In genomic region chr17:67718325-67718941, GRCh38 we compare ENCODE assay signal across 8 cellular contexts. TPM values are rescaled to one million over a fixed set of nuclear protein-coding genes. Genes with fewer than 3 reads are reported as not detected.
DNase-seq lines count a peak whose midpoint lies in the region; ATAC-seq and TF ChIP-seq lines count a peak whose summit lies in the region.

No MANE protein-coding gene starts in this region.

- CTCF ChIA-PET in activated CD8-positive, alpha-beta memory T cell treated with anti-CD3 and anti-CD28 coated beads, Interleukin-2, amount 10 ng/mL, durations not matched to agents 7 days and 5 days (lab: Charles Lee), result interaction anchor here (0.8 to 4.5 kb wide), 10 partner anchors 9 to 350 kb away, joined by 3 to 31 read pairs (median 5); partner anchors contain the start of gene BPTF

- H3K9me3 Mint-ChIP-seq in activated CD8-positive, alpha-beta memory T cell treated with anti-CD3 and anti-CD28 coated beads, Interleukin-2, amount 10 ng/mL, durations not matched to agents 7 days and 5 days (ENCODE audit: low read depth), result no peaks in the 10 kb centered on the region

- TF ChIP-seq EP300 in ovary (IDR thresholded peaks at IDR 0.05), result no peak

- H3K36me3 ChIP-seq in KOPT-K1 (ENCODE audit: insufficient read depth, low read length) (peaks cover 43% of the 10 kb centered on the region), ovary (no peaks in the 10 kb centered on the region)

- H3K4me1 Mint-ChIP-seq in activated CD8-positive, alpha-beta memory T cell treated with anti-CD3 and anti-CD28 coated beads, Interleukin-2, amount 10 ng/mL, durations not matched to agents 7 days and 5 days, result peaks cover 32% of the 10 kb centered on the region

- 0 to 1% (median 1%) methylated on average over 16 of the region's 16 CpGs for whole genome bisulfite sequencing in ovary, 3 donors

- peaks cover 6% of the 10 kb centered on the region for H3K4me1 ChIP-seq in ovary (ENCODE audit: insufficient read depth)

- intact Hi-C loops in Right ventricle myocardium superior (cut with DNase I), result loop anchor here (10.0 kb wide), 1 partner anchor 106 kb away; the partner anchor contains the start of gene BPTF
- intact Hi-C loops in Right ventricle myocardium inferior (cut with DNase I), result loop anchor here (5.0 kb wide), 1 partner anchor 104 kb away; no protein-coding TSS in a partner anchor
- intact Hi-C loops in ovary (cut with DNase I), result no loop called here

- H3K4me3 ChIP-seq in fibroblast of the aortic adventitia (ENCODE audit: low read depth, low read length), result peak overlapping the region; percentile 83
- peak overlapping the region; percentile 67 for H3K4me3 ChIP-seq in ovary

- H3K27ac Mint-ChIP-seq in activated CD8-positive, alpha-beta memory T cell treated with anti-CD3 and anti-CD28 coated beads, Interleukin-2, amount 10 ng/mL, durations not matched to agents 7 days and 5 days, result peak overlapping the region; percentile 95

- peaks cover 22% of the 10 kb centered on the region for H3K36me3 Mint-ChIP-seq in activated CD8-positive, alpha-beta memory T cell treated with anti-CD3 and anti-CD28 coated beads, Interleukin-2, amount 10 ng/mL, durations not matched to agents 7 days and 5 days

- H3K9me3 ChIP-seq in KOPT-K1 (ENCODE audit: insufficient read depth, low read length, poor library complexity, severe bottlenecking) (no peaks in the 10 kb centered on the region), ovary (no peaks in the 10 kb centered on the region)

- TF ChIP-seq CTCF in fibroblast of the aortic adventitia (IDR thresholded peaks at IDR 0.05; ENCODE audit: insufficient read depth, low read length) (no peak), ovary (IDR thresholded peaks at IDR 0.05) (no peak)

- H3K4me3 Mint-ChIP-seq in activated CD8-positive, alpha-beta memory T cell treated with anti-CD3 and anti-CD28 coated beads, Interleukin-2, amount 10 ng/mL, durations not matched to agents 7 days and 5 days, result peak overlapping the region; percentile 94

- DNase-seq in Right ventricle myocardium superior (no peak), Right ventricle myocardium inferior (ENCODE audit: missing footprints) (no peak), fibroblast of the aortic adventitia (ENCODE audit: low read depth) (peak; percentile 18), ovary (no peak), 8988T (no peak)
- DNase-seq in activated CD8-positive, alpha-beta memory T cell treated with anti-CD3 and anti-CD28 coated beads, Interleukin-2, amount 10 ng/mL, durations not matched to agents 7 days and 5 days, result no peak
- no peak for DNase-seq in activated CD4-positive, CD25-positive, alpha-beta regulatory T cell treated with anti-CD3 and anti-CD28 coated beads, Interleukin-2, amount 50 U/mL, for 72 hours

- H3K27ac ChIP-seq in KOPT-K1 (ENCODE audit: low read depth, low read length, poor library complexity, severe bottlenecking) (peak overlapping the region; percentile 89), ovary (peak overlapping the region; percentile 33 to 61)

- no peaks in the 10 kb centered on the region for H3K27me3 Mint-ChIP-seq in activated CD8-positive, alpha-beta memory T cell treated with anti-CD3 and anti-CD28 coated beads, Interleukin-2, amount 10 ng/mL, durations not matched to agents 7 days and 5 days

- TF ChIP-seq POLR2A in ovary (IDR thresholded peaks at IDR 0.05), result no peak

- H3K27me3 ChIP-seq in ovary, result no peaks in the 10 kb centered on the region

- ATAC-seq in Right ventricle myocardium superior (ENCODE audit: poor library complexity) (peak; percentile 5), Right ventricle myocardium inferior (no peak)
- ATAC-seq in activated CD8-positive, alpha-beta memory T cell treated with anti-CD3 and anti-CD28 coated beads, Interleukin-2, amount 10 ng/mL, durations not matched to agents 7 days and 5 days, result peak; percentile 2

RNA-seq across cellular contexts. Expression of gene NOL11, which starts 0.7 kb away (rescaled TPM):
- total RNA-seq in Right ventricle myocardium superior, result 22.6 TPM
- 25.0 TPM for total RNA-seq in Right ventricle myocardium inferior
- total RNA-seq in activated CD8-positive, alpha-beta memory T cell treated with anti-CD3 and anti-CD28 coated beads, Interleukin-2, amount 10 ng/mL, durations not matched to agents 7 days and 5 days, result 10 to 100 TPM; 46.8 to 64.7 TPM
- total RNA-seq in fibroblast of the aortic adventitia (ENCODE audit: low replicate concordance), result 39.7 and 45.8 TPM in 2 replicates
- 10 to 100 TPM; 22.2 to 56.3 (median 32.3) TPM for total RNA-seq in ovary
- 10 to 100 TPM; 21.0 to 29.8 TPM for polyA plus RNA-seq in ovary

Comparison
In these comparisons a context has a peak if more than half of its experiments do, and no peak if none do; other contexts are left out.
1. intact Hi-C loops: an anchor here in Right ventricle myocardium superior (10.0 kb wide) and Right ventricle myocardium inferior (5.0 kb wide); none called in ovary.